In genomic region chr13:100636441-100636840, GRCh38 we compare ENCODE assay signal across 21 cellular contexts. TPM values are rescaled to one million over a fixed set of nuclear protein-coding genes. Genes with fewer than 3 reads are reported as not detected.
A peak's percentile ranks its signal among the peaks of the same experiment; 100 is the strongest.
DNase-seq lines count a peak whose midpoint lies in the region; ATAC-seq and TF ChIP-seq lines count a peak whose summit lies in the region.
"Had no signal": no experiment of that assay in that cellular context is flagged by ENCODE, and none has a peak within 500 bp of the region (broad histone marks: within the 10 kb centered on the region; RNA-seq: fewer than 3 reads in every experiment).

No MANE protein-coding gene starts in this region.

- peak; percentile 48 for DNase-seq in DMS79 (lab: John Stamatoyannopoulos, UW)
- DNase-seq in NCI-H2081 treated with DMSO at 0.1 percent for 48 hours (lab: John Stamatoyannopoulos, UW): peak; percentile 91
- no peak for DNase-seq in neural crest cell (ENCODE audit: low read depth, low spot score)
- no peak for DNase-seq in lower lobe of right lung
- DNase-seq in WTC11 (ENCODE audit: low spot score): no peak
- DNase-seq in psoas muscle: no peak
- DNase-seq: ACHN; activated CD4-positive, alpha-beta T cell treated with anti-CD3 and anti-CD28 coated beads for 48 hours; cortex of kidney; GDM1; mesenchymal stem cell; naive B cell; NCI-H1694; NCI-H524 treated with DMSO at 0.1 percent for 48 hours; SW 1271 had no signal

- POLR2A ChIA-PET in WTC11 (lab: Charles Lee): no interaction called here

- intact Hi-C loops in lower lobe of right lung (cut with DNase I) (no loop called here), psoas muscle (cut with DNase I) (no loop called here)

- H3K4me3 Mint-ChIP-seq in neural crest cell (no peak overlapping the region), WTC11 (no peak overlapping the region)
- H3K4me3 Mint-ChIP-seq: naive B cell; stimulated activated effector memory CD8-positive, alpha-beta T cell treated with anti-CD3 and anti-CD28 coated beads, Interleukin-12 subunit alpha, Interleukin-12 subunit beta, amount 100 ng/mL, for 72 hours had no signal

- CTCF ChIA-PET in WTC11 (lab: Charles Lee): no interaction called here

- no peaks in the 10 kb centered on the region for H3K9me3 Mint-ChIP-seq in neural crest cell
- no peaks in the 10 kb centered on the region for H3K9me3 Mint-ChIP-seq in WTC11
- H3K9me3 Mint-ChIP-seq: naive B cell; stimulated activated effector memory CD8-positive, alpha-beta T cell treated with anti-CD3 and anti-CD28 coated beads, Interleukin-12 subunit alpha, Interleukin-12 subunit beta, amount 100 ng/mL, for 72 hours had no signal

- H3K36me3 Mint-ChIP-seq in neural crest cell (ENCODE audit: low read depth) (peaks cover 21% of the 10 kb centered on the region), WTC11 (peaks cover 69% of the 10 kb centered on the region)

- no peaks in the 10 kb centered on the region for H3K9me3 ChIP-seq in lower lobe of right lung
- H3K9me3 ChIP-seq in psoas muscle: no peaks in the 10 kb centered on the region
- H3K9me3 ChIP-seq: breast epithelium had no signal

- ATAC-seq in GM18502 (IDR thresholded peaks at IDR 0.05; ENCODE audit: poor library complexity, unreplicated experiment): no peak
- ATAC-seq in lower lobe of right lung: no peak
- ATAC-seq in WTC11: no peak
- no peak for ATAC-seq in psoas muscle
- ATAC-seq: stimulated activated effector memory CD8-positive, alpha-beta T cell treated with anti-CD3 and anti-CD28 coated beads, Interleukin-12 subunit alpha, Interleukin-12 subunit beta, amount 100 ng/mL, for 72 hours had no signal

- H3K27ac ChIP-seq in cingulate gyrus (ENCODE audit: low read depth, low read length) (peak overlapping the region; percentile 87), lower lobe of right lung (no peak overlapping the region), psoas muscle (no peak overlapping the region)
- H3K27ac ChIP-seq: breast epithelium, C4-2B, parathyroid adenoma had no signal

- WGBS in psoas muscle, 3 donors: 89 to 91% (median 90%) methylated on average over 7 of the region's 7 CpGs

- no peaks in the 10 kb centered on the region for H3K27me3 ChIP-seq in lower lobe of right lung (ENCODE audit: low read depth)
- no peaks in the 10 kb centered on the region for H3K27me3 ChIP-seq in psoas muscle (ENCODE audit: insufficient read depth in 3 of 3, low read length in 2 of 3)
- H3K27me3 ChIP-seq: breast epithelium had no signal

- H3K36me3 ChIP-seq in lower lobe of right lung (peaks cover 65% of the 10 kb centered on the region), psoas muscle (ENCODE audit: insufficient read depth in 1 of 2, low read depth in 1 of 2) (peaks cover 11 to 55% of the 10 kb centered on the region in 2 donors)

- H3K27ac Mint-ChIP-seq in neural crest cell (ENCODE audit: unreplicated experiment) (peak overlapping the region; percentile 85), WTC11 (no peak overlapping the region)

- H3K27me3 Mint-ChIP-seq in neural crest cell (ENCODE audit: low read depth) (no peaks in the 10 kb centered on the region), WTC11 (ENCODE audit: low read depth) (no peaks in the 10 kb centered on the region)
- H3K27me3 Mint-ChIP-seq: naive B cell had no signal

- H3K4me1 ChIP-seq in lower lobe of right lung: no peaks in the 10 kb centered on the region
- no peaks in the 10 kb centered on the region for H3K4me1 ChIP-seq in psoas muscle
- H3K4me1 ChIP-seq: breast epithelium, parathyroid adenoma had no signal

- H3K4me3 ChIP-seq in lower lobe of right lung (no peak overlapping the region), psoas muscle (no peak overlapping the region)
- H3K4me3 ChIP-seq: breast epithelium had no signal

- TF ChIP-seq CTCF in neural crest cell (conservative IDR thresholded peaks at IDR 0.05) (no peak), lower lobe of right lung (IDR thresholded peaks at IDR 0.05) (no peak), WTC11 (IDR thresholded peaks at IDR 0.05) (no peak), psoas muscle (IDR thresholded peaks at IDR 0.05) (no peak)

- H3K4me1 Mint-ChIP-seq in neural crest cell: peaks cover 12% of the 10 kb centered on the region
- peaks cover 3% of the 10 kb centered on the region for H3K4me1 Mint-ChIP-seq in WTC11
- H3K4me1 Mint-ChIP-seq: naive B cell; stimulated activated effector memory CD8-positive, alpha-beta T cell treated with anti-CD3 and anti-CD28 coated beads, Interleukin-12 subunit alpha, Interleukin-12 subunit beta, amount 100 ng/mL, for 72 hours had no signal

TF ChIP-seq in WTC11, 78 proteins besides CTCF, POLR2A, EP300 and RAD21 (continues in another document):
- TF ChIP-seq TEAD1 (CRISPR knock-in tag; IDR thresholded peaks at IDR 0.05): no peak
- no peak for TF ChIP-seq ZNF281 (CRISPR knock-in tag; IDR thresholded peaks at IDR 0.05)
- TF ChIP-seq AR (CRISPR knock-in tag; IDR thresholded peaks at IDR 0.05): no peak
- TF ChIP-seq ATF3 (CRISPR knock-in tag; conservative IDR thresholded peaks at IDR 0.05): no peak
- TF ChIP-seq NR1H2 (CRISPR knock-in tag; IDR thresholded peaks at IDR 0.05): no peak
- TF ChIP-seq HMGXB4 (CRISPR knock-in tag; IDR thresholded peaks at IDR 0.05): no peak
- TF ChIP-seq CREB1 (CRISPR knock-in tag; IDR thresholded peaks at IDR 0.05): no peak
- no peak for TF ChIP-seq ESRRA (CRISPR knock-in tag; IDR thresholded peaks at IDR 0.05; ENCODE audit: borderline replicate concordance)

RNA-seq across cellular contexts. Expression of gene TMTC4, which starts 38.2 kb away (rescaled TPM):
- total RNA-seq in neural crest cell (51.7 and 57.1 TPM in 2 replicates), lower lobe of right lung (10.9 TPM), WTC11 (2021) (45.5 to 49.6 TPM (median 47.8 TPM) in 3 replicates), psoas muscle (10 to 100 TPM in 1 of 4 donors, 1 to 10 TPM in 3; 6.8 to 10.1 (median 7.4) TPM)
- polyA plus RNA-seq in psoas muscle: 1 to 10 TPM; 3.6 to 8.5 (median 4.1) TPM

RNA-seq across cellular contexts. Expression of gene GGACT, which starts 47.9 kb away (rescaled TPM):
- total RNA-seq in neural crest cell (4.3 and 5.9 TPM in 2 replicates), lower lobe of right lung (3.4 TPM), WTC11 (2021) (2.4 to 3.8 TPM (median 2.5 TPM) in 3 replicates), psoas muscle (1 to 10 TPM; 1.6 to 4.4 (median 2.6) TPM)
- polyA plus RNA-seq in psoas muscle: under 1 TPM; 0.44 to 0.79 (median 0.70) TPM

Comparison
In these comparisons a context has a peak if more than half of its experiments do, and no peak if none do; other contexts are left out.
1. DNase-seq: peak in DMS79 (single experiment) and NCI-H2081 treated with DMSO at 0.1 percent for 48 hours (single experiment); none in neural crest cell (single experiment), lower lobe of right lung (single experiment), WTC11 (single experiment) and psoas muscle (0 of 2).